Comparison of ENCODE assay signal across 1 cellular context in genomic region chr21:28805885-28806284, GRCh38.
TF ChIP-seq lines count a peak whose summit lies in the region.

No MANE protein-coding gene starts in this region.

TF ChIP-seq in liver, 16 proteins besides CTCF, POLR2A, EP300 and RAD21:
- peak; percentile 35 for TF ChIP-seq SP1 (IDR thresholded peaks at IDR 0.05)
- no peak for TF ChIP-seq HNF4G (IDR thresholded peaks at IDR 0.05)
- peak; percentile 15 for TF ChIP-seq NR2F2 (IDR thresholded peaks at IDR 0.05)
